In the genomic region with DNA sequence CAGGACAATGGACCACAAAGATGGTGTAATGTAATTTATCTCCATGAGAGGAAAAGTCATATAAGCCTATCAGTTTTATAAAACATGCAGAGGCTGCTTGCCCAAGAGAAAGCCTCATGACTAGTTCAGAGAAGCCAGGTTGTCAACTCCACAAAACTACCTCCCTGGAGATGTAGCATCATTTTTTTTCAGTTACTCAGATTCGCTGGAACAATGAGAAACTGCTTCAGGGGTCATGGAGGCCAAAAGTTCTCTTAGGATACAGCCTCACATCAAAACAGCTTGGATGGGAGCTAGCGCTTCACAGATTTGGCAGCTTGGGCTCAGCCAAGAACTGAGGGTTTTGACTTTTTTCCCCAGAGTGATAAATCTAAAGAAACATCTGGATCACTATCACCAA, we compare ENCODE assay signal across 31 cellular contexts.
"Had no signal": no experiment of that assay in that cellular context is flagged by ENCODE, and none has a peak within 500 bp of the region (broad histone marks: within the 10 kb centered on the region; RNA-seq: fewer than 3 reads in every experiment).

No MANE protein-coding gene starts in this region.

- H3K36me3 ChIP-seq: brain microvascular endothelial cell, WERI-Rb-1 had no signal

- H3K27me3 ChIP-seq: brain microvascular endothelial cell had no signal

- DNase-seq: activated B cell treated with CpG ODN at 0.5 μM for 24 hours; activated CD4-positive, alpha-beta T cell treated with anti-CD3 and anti-CD28 coated beads for 48 hours; activated CD4-positive, alpha-beta T cell treated with anti-CD3 and anti-CD28 coated beads, Interleukin-2, amount 50 U/mL, for 1 hour; activated CD4-positive, alpha-beta T cell treated with anti-CD3 and anti-CD28 coated beads, Interleukin-2, amount 50 U/mL, for 48 hours; activated CD8-positive, alpha-beta memory T cell treated with anti-CD3 and anti-CD28 coated beads, Interleukin-2, amount 50 U/mL, for 48 hours; activated CD8-positive, alpha-beta T cell treated with anti-CD3 and anti-CD28 coated beads, Interleukin-2, amount 10 ng/mL, durations not matched to agents 7 days and 5 days; activated gamma-delta T cell; activated naive CD4-positive, alpha-beta T cell; activated naive CD4-positive, alpha-beta T cell treated with anti-CD3 and anti-CD28 coated beads, Interleukin-2, amount 10 ng/mL, durations not matched to agents 7 days and 5 days; activated T-cell treated with anti-CD3 and anti-CD28 coated beads for 4 hours; activated T-cell treated with anti-CD3 and anti-CD28 coated beads, Interleukin-2, amount 50 U/mL, for 24 hours; activated T-cell treated with anti-CD3 and anti-CD28 coated beads, Interleukin-2, amount 50 U/mL, for 72 hours; amniotic stem cell; anterior cingulate cortex; brain microvascular endothelial cell; dorsolateral prefrontal cortex; effector memory CD4-positive, alpha-beta T cell; endodermal cell; foreskin fibroblast; head of caudate nucleus; T-cell; T1000; WERI-Rb-1 had no signal

- H3K36me3 Mint-ChIP-seq: activated naive CD4-positive, alpha-beta T cell treated with anti-CD3 and anti-CD28 coated beads, Interleukin-2, amount 10 ng/mL, durations not matched to agents 7 days and 5 days; activated naive CD8-positive, alpha-beta T cell; T-cell had no signal

- H3K4me3 ChIP-seq: coronary artery, dorsolateral prefrontal cortex had no signal

- H3K27ac ChIP-seq: brain microvascular endothelial cell, coronary artery, dorsolateral prefrontal cortex, WERI-Rb-1 had no signal

- H3K9me3 Mint-ChIP-seq: activated naive CD4-positive, alpha-beta T cell treated with anti-CD3 and anti-CD28 coated beads, Interleukin-2, amount 10 ng/mL, durations not matched to agents 7 days and 5 days; activated T-cell treated with anti-CD3 and anti-CD28 coated beads, Interleukin-2, amount 50 U/mL, for 24 hours; activated T-cell treated with anti-CD3 and anti-CD28 coated beads, Interleukin-2, amount 50 U/mL, for 72 hours; central memory CD8-positive, alpha-beta T cell; dendritic cell treated with granulocyte-macrophage colony-stimulating factor and Interleukin-4, amounts not matched to agents 40 ng/mL and 50 ng/mL, for 4 days; T-cell; T-helper 1 cell treated with Interleukin-12 subunit alpha and Interleukin-12 subunit beta and Interleukin-4 antibody, amounts not matched to agents 30 μg/mL and 1 μg/mL, for 36 hours; T-helper 2 cell treated with Interferon-gamma antibody and Interleukin-4, amounts not matched to agents 5 μg/mL and 100 μg/mL, for 36 hours had no signal

- H3K27ac Mint-ChIP-seq: activated B cell treated with CpG ODN at 0.5 μM for 24 hours; activated CD8-positive, alpha-beta T cell treated with anti-CD3 and anti-CD28 coated beads, Interleukin-2, amount 10 ng/mL, durations not matched to agents 7 days and 5 days; activated naive CD4-positive, alpha-beta T cell treated with anti-CD3 and anti-CD28 coated beads, Interleukin-2, amount 10 ng/mL, durations not matched to agents 7 days and 5 days; activated naive CD8-positive, alpha-beta T cell; activated T-cell treated with anti-CD3 and anti-CD28 coated beads, Interleukin-2, amount 50 U/mL, for 24 hours; activated T-cell treated with anti-CD3 and anti-CD28 coated beads, Interleukin-2, amount 50 U/mL, for 72 hours; dendritic cell treated with granulocyte-macrophage colony-stimulating factor and Interleukin-4, amounts not matched to agents 40 ng/mL and 50 ng/mL, for 4 days; endodermal cell; T-cell; T-helper 1 cell treated with Interleukin-12 subunit alpha and Interleukin-12 subunit beta and Interleukin-4 antibody, amounts not matched to agents 30 μg/mL and 1 μg/mL, for 36 hours; T-helper 2 cell treated with Interferon-gamma antibody and Interleukin-4, amounts not matched to agents 5 μg/mL and 100 μg/mL, for 36 hours had no signal

- ATAC-seq: activated CD4-positive, CD25-positive, alpha-beta regulatory T cell treated with anti-CD3 and anti-CD28 coated beads, Interleukin-2, amount 50 U/mL, for 24 hours; activated CD8-positive, alpha-beta T cell treated with anti-CD3 and anti-CD28 coated beads, Interleukin-2, amount 10 ng/mL, durations not matched to agents 7 days and 5 days; activated T-cell treated with anti-CD3 and anti-CD28 coated beads, Interleukin-2, amount 50 U/mL, for 72 hours; esophagus mucosa; T-cell had no signal
